ENCODE assay signal across 9 cellular contexts in genomic region chr14:88791629-88792571, GRCh38. TPM values are rescaled to one million over a fixed set of nuclear protein-coding genes. Genes with fewer than 3 reads are reported as not detected.
DNase-seq lines count a peak whose midpoint lies in the region; ATAC-seq and TF ChIP-seq lines count a peak whose summit lies in the region.
"Had no signal": no experiment of that assay in that cellular context is flagged by ENCODE, and none has a peak within 500 bp of the region (broad histone marks: within the 10 kb centered on the region; RNA-seq: fewer than 3 reads in every experiment).

No MANE protein-coding gene starts in this region.

- H3K9me3 Mint-ChIP-seq in naive thymus-derived CD8-positive, alpha-beta T cell: peaks cover 0 to 2% (median 0%) of the 10 kb centered on the region in 9 donors
- no peaks in the 10 kb centered on the region for H3K9me3 Mint-ChIP-seq in type B pancreatic cell

- no peak for TF ChIP-seq CTCF in type B pancreatic cell (conservative IDR thresholded peaks at IDR 0.05)

- WGBS in HUES64: 2% methylated on average over 71 of the region's 71 CpGs

- peaks cover 0 to 3% (median 0%) of the 10 kb centered on the region in 3 donors for H3K36me3 Mint-ChIP-seq in naive thymus-derived CD8-positive, alpha-beta T cell
- H3K36me3 Mint-ChIP-seq in type B pancreatic cell: no peaks in the 10 kb centered on the region

- H3K36me3 ChIP-seq in HUES64 (ENCODE audit: insufficient read depth, low read length): no peaks in the 10 kb centered on the region

- no peaks in the 10 kb centered on the region for H3K4me1 ChIP-seq in HUES64 (ENCODE audit: insufficient read depth, low read length)

- peaks cover 71% of the 10 kb centered on the region for H3K27me3 ChIP-seq in HUES64 (ENCODE audit: insufficient read depth, low read length)

- peaks cover 5 to 29% (median 22%) of the 10 kb centered on the region in 4 donors for H3K4me1 Mint-ChIP-seq in naive thymus-derived CD8-positive, alpha-beta T cell
- peaks cover 5% of the 10 kb centered on the region for H3K4me1 Mint-ChIP-seq in type B pancreatic cell (ENCODE audit: unreplicated experiment)

- peaks cover 0 to 13% (median 0%) of the 10 kb centered on the region in 5 donors for H3K27me3 Mint-ChIP-seq in naive thymus-derived CD8-positive, alpha-beta T cell
- H3K27me3 Mint-ChIP-seq in type B pancreatic cell: peaks cover 57% of the 10 kb centered on the region

- peak overlapping the region; percentile 82 to 93 (median 90) for H3K4me3 Mint-ChIP-seq in naive thymus-derived CD8-positive, alpha-beta T cell
- peak overlapping the region; percentile 85 for H3K4me3 Mint-ChIP-seq in type B pancreatic cell

- H3K9ac ChIP-seq in HUES64 (ENCODE audit: low read depth, low read length): peak overlapping the region; percentile 58

- DNase-seq in DMS53 (lab: John Stamatoyannopoulos, UW) (peak; percentile 48), DMS53 treated with DMSO at 0.1 percent for 48 hours (lab: John Stamatoyannopoulos, UW; ENCODE audit: unreplicated experiment) (no peak), erythroblast (lab: John Stamatoyannopoulos, UW) (peak; percentile 44 to 45), type B pancreatic cell (ENCODE audit: extremely low spot score, unreplicated experiment) (peak; percentile 68)
- peak; percentile 34 for DNase-seq in activated CD4-positive, alpha-beta T cell treated with anti-CD3 and anti-CD28 coated beads for 48 hours
- peak in 4 of 10 donors; percentile 6 to 67 (median 11) for DNase-seq in naive thymus-derived CD8-positive, alpha-beta T cell
- no peak for DNase-seq in activated effector memory CD4-positive, alpha-beta T cell treated with anti-CD3 and anti-CD28 coated beads, Interleukin-2, amount 50 U/mL, for 16 hours

- no peak for ATAC-seq in naive thymus-derived CD8-positive, alpha-beta T cell

- POLR2A ChIA-PET in naive thymus-derived CD8-positive, alpha-beta T cell (lab: Charles Lee): interaction anchor here (0.9 to 2.3 kb wide), 2 partner anchors 33 to 1592 kb away, joined by 4 to 21 read pairs; partner anchors contain the start of gene TTC8

- TF ChIP-seq POLR2A in erythroblast (IDR thresholded peaks at IDR 0.05; ENCODE audit: low read length): no peak

- no peak overlapping the region for H3K27ac ChIP-seq in HUES64 (ENCODE audit: low read depth, low read length)

- H3K4me3 ChIP-seq in HUES64 (ENCODE audit: low read length): peak overlapping the region; percentile 75

- H3K9me3 ChIP-seq in HUES64 (ENCODE audit: insufficient read depth, low read depth, low read length): no peaks in the 10 kb centered on the region

- H3K27ac Mint-ChIP-seq in naive thymus-derived CD8-positive, alpha-beta T cell: peak overlapping the region; percentile 38 to 94 (median 91)
- H3K27ac Mint-ChIP-seq in type B pancreatic cell: peak overlapping the region; percentile 55

RNA-seq across cellular contexts. Expression of gene EML5, which starts 0.9 kb away (rescaled TPM):
- 0.20 TPM for polyA plus RNA-seq in HUES64 (2013, experiment 1 of 2)
- 0.32 TPM for polyA plus RNA-seq in HUES64 (2013, experiment 2 of 2)
- 1 to 10 TPM; 7.3 to 7.5 TPM for total RNA-seq in naive thymus-derived CD8-positive, alpha-beta T cell
- polyA plus RNA-seq in naive thymus-derived CD8-positive, alpha-beta T cell: 1 to 10 TPM in 1 of 3 donors, under 1 TPM in 2; 0.23 to 1.1 (median 0.76) TPM
- 2.6 and 3.0 TPM in 2 replicates for total RNA-seq in type B pancreatic cell (ENCODE audit: low replicate concordance)
- total RNA-seq: glomerular endothelial cell had no signal

RNA-seq across cellular contexts. Expression of gene TTC8, which starts 32.6 kb away (rescaled TPM):
- 10.4 TPM for polyA plus RNA-seq in HUES64 (2013, experiment 1 of 2)
- polyA plus RNA-seq in HUES64 (2013, experiment 2 of 2): 12.3 TPM
- total RNA-seq in naive thymus-derived CD8-positive, alpha-beta T cell: 1 to 10 TPM; 3.7 to 3.8 TPM
- polyA plus RNA-seq in naive thymus-derived CD8-positive, alpha-beta T cell: 1 to 10 TPM; 1.2 to 1.8 (median 1.5) TPM
- total RNA-seq in type B pancreatic cell (ENCODE audit: low replicate concordance): 23.4 and 29.2 TPM in 2 replicates

Comparison
In these comparisons a context has a peak if more than half of its experiments do, and no peak if none do; other contexts are left out.
1. DNase-seq: peak in DMS53 (single experiment), activated CD4-positive, alpha-beta T cell treated with anti-CD3 and anti-CD28 coated beads for 48 hours (single experiment), erythroblast (2 of 2) and type B pancreatic cell (single experiment); none in DMS53 treated with DMSO at 0.1 percent for 48 hours (single experiment) and activated effector memory CD4-positive, alpha-beta T cell treated with anti-CD3 and anti-CD28 coated beads, Interleukin-2, amount 50 U/mL, for 16 hours (single experiment).